25 cellular contexts compared by ENCODE assay signal in genomic region chr9:91116226-91116625, GRCh38.
DNase-seq lines count a peak whose midpoint lies in the region; ATAC-seq and TF ChIP-seq lines count a peak whose summit lies in the region.
"Had no signal": no experiment of that assay in that cellular context is flagged by ENCODE, and none has a peak within 500 bp of the region (broad histone marks: within the 10 kb centered on the region; RNA-seq: fewer than 3 reads in every experiment).

No MANE protein-coding gene starts in this region.

- H3K27ac ChIP-seq in hepatocyte (no peak overlapping the region), coronary artery (peak overlapping the region in 1 of 2 donors; percentile 9), neuronal stem cell (replicated peaks; ENCODE audit: low read length) (no peak overlapping the region)
- H3K27ac ChIP-seq: cardiac muscle cell, neural progenitor cell, spleen had no signal

- H3K36me3 ChIP-seq in adipocyte (ENCODE audit: control insufficient read depth, insufficient read depth, low read length, severe bottlenecking) (no peaks in the 10 kb centered on the region), hepatocyte (replicated peaks; ENCODE audit: insufficient read depth, low read depth) (no peaks in the 10 kb centered on the region), neuronal stem cell (replicated peaks in 1 of 2; ENCODE audit: control insufficient read depth in 2 of 2, insufficient read depth in 2 of 2, low read length in 2 of 2) (no peaks in the 10 kb centered on the region)
- H3K36me3 ChIP-seq: cardiac muscle cell, HAP-1, neural progenitor cell, spleen had no signal

- H3K4me3 Mint-ChIP-seq in stimulated activated memory B cell treated with anti-CD40 and anti-IgM and Interleukin-4, amounts not matched to agents 10 μg/mL and 1 μg/mL and 100 μg/mL, for 72 hours, result no peak overlapping the region
- H3K4me3 Mint-ChIP-seq: activated naive CD8-positive, alpha-beta T cell treated with anti-CD3 and anti-CD28 coated beads, Interleukin-2, amount 50 U/mL, for 24 hours; CD4-positive, CD25-positive, alpha-beta regulatory T cell; neural progenitor cell; stimulated activated naive CD8-positive, alpha-beta T cell treated with anti-CD3 and anti-CD28 coated beads, Interleukin-15, amount 100 ng/mL, for 72 hours; T-helper 2 cell treated with Interferon-gamma antibody and Interleukin-4, amounts not matched to agents 5 μg/mL and 100 μg/mL, for 36 hours had no signal

- H4K8ac ChIP-seq in neuronal stem cell (ENCODE audit: low read depth, low read length), result no peak overlapping the region

- ATAC-seq in stimulated activated memory B cell treated with anti-CD40 and anti-IgM and Interleukin-4, amounts not matched to agents 10 μg/mL and 1 μg/mL and 100 μg/mL, for 72 hours, result no peak
- ATAC-seq: activated naive CD8-positive, alpha-beta T cell treated with anti-CD3 and anti-CD28 coated beads, Interleukin-2, amount 50 U/mL, for 24 hours; stimulated activated naive CD8-positive, alpha-beta T cell treated with anti-CD3 and anti-CD28 coated beads, Interleukin-15, amount 100 ng/mL, for 72 hours had no signal

- H3K79me1 ChIP-seq in neuronal stem cell (ENCODE audit: low read depth, low read length), result no peaks in the 10 kb centered on the region

- H3K9me2 ChIP-seq in hepatocyte (replicated peaks; ENCODE audit: insufficient read depth), result no peaks in the 10 kb centered on the region

- H3K4me1 ChIP-seq in adipocyte (ENCODE audit: control insufficient read depth, insufficient read depth, low read length), result peaks cover 48% of the 10 kb centered on the region
- H3K4me1 ChIP-seq in hepatocyte (ENCODE audit: insufficient read depth), result peaks cover 21% of the 10 kb centered on the region
- peaks cover 0 to 4% of the 10 kb centered on the region in 2 donors for H3K4me1 ChIP-seq in neuronal stem cell (ENCODE audit: control insufficient read depth in 2 of 2, insufficient read depth in 1 of 2, low read depth in 1 of 2, low read length in 2 of 2)
- H3K4me1 ChIP-seq: HAP-1 had no signal

- no peak overlapping the region for H2BK12ac ChIP-seq in neuronal stem cell (ENCODE audit: low read length)

- H3K9me3 ChIP-seq in adipocyte (ENCODE audit: control insufficient read depth, low read length) (peaks cover 6% of the 10 kb centered on the region), hepatocyte (ENCODE audit: low read depth) (no peaks in the 10 kb centered on the region), neuronal stem cell (replicated peaks in 1 of 2; ENCODE audit: control insufficient read depth in 2 of 2, insufficient read depth in 1 of 2, low read depth in 1 of 2, low read length in 2 of 2) (peaks cover 0 to 5% of the 10 kb centered on the region in 2 donors)
- H3K9me3 ChIP-seq: HAP-1 had no signal

- no peak overlapping the region for H4K91ac ChIP-seq in neuronal stem cell (ENCODE audit: low read depth, low read length, poor library complexity)

- peak; percentile 20 for DNase-seq in EH (ENCODE audit: low read depth)
- no peak for DNase-seq in adipocyte (ENCODE audit: low read depth)
- peak; percentile 24 to 64 for DNase-seq in foreskin fibroblast
- no peak for DNase-seq in activated effector memory CD4-positive, alpha-beta T cell treated with anti-CD3 and anti-CD28 coated beads, Interleukin-2, amount 50 U/mL, for 16 hours
- DNase-seq in hepatocyte (ENCODE audit: low spot score), result no peak
- DNase-seq in coronary artery (ENCODE audit: low spot score), result no peak
- DNase-seq in neuronal stem cell (ENCODE audit: low spot score), result no peak
- DNase-seq: activated CD4-positive, alpha-beta T cell treated with anti-CD3 and anti-CD28 coated beads, Interleukin-2, amount 50 U/mL, for 48 hours; activated CD8-positive, alpha-beta memory T cell treated with anti-CD3 and anti-CD28 coated beads, Interleukin-2, amount 50 U/mL, for 48 hours; activated gamma-delta T cell; activated naive CD8-positive, alpha-beta T cell treated with anti-CD3 and anti-CD28 coated beads, Interleukin-2, amount 50 U/mL, for 24 hours; CD4-positive, CD25-positive, alpha-beta regulatory T cell; dermis blood vessel endothelial cell; GF-D8; hypothalamus; NCI-H524; spleen; stimulated activated CD4-positive, alpha-beta T cell treated with anti-CD3 and anti-CD28 coated beads, Interleukin-4, amount 100 ng/mL, for 24 hours; stimulated activated naive CD8-positive, alpha-beta T cell treated with anti-CD3 and anti-CD28 coated beads, Interleukin-15, amount 100 ng/mL, for 72 hours had no signal

- WGBS in hepatocyte (ENCODE audit: low lambda C conversion rate, missing lambda C conversion rate), result 81% methylated on average over 3 of the region's 3 CpGs
- WGBS in neuronal stem cell (ENCODE audit: extremely low coverage in 2 of 2, insufficient read length in 2 of 2, insufficient replicate concordance in 1 of 2), 2 donors, result no CpG with 5 or more reads among the region's 3 CpGs

- H3K4ac ChIP-seq in neuronal stem cell (ENCODE audit: low read length), result no peak overlapping the region

- H3K27me3 ChIP-seq in adipocyte (replicated peaks; ENCODE audit: control insufficient read depth, insufficient read depth, low read length) (no peaks in the 10 kb centered on the region), hepatocyte (no peaks in the 10 kb centered on the region), neuronal stem cell (ENCODE audit: control insufficient read depth in 3 of 3, insufficient read depth in 3 of 3, low read depth in 1 of 3, low read length in 3 of 3) (no peaks in the 10 kb centered on the region)
- H3K27me3 ChIP-seq: cardiac muscle cell, neural progenitor cell had no signal

- H3K23ac ChIP-seq in neuronal stem cell (ENCODE audit: low read depth, low read length, poor library complexity), result no peak overlapping the region

- peaks cover 16% of the 10 kb centered on the region for H3K27me3 Mint-ChIP-seq in stimulated activated memory B cell treated with anti-CD40 and anti-IgM and Interleukin-4, amounts not matched to agents 10 μg/mL and 1 μg/mL and 100 μg/mL, for 72 hours

- H3K4me3 ChIP-seq in adipocyte (ENCODE audit: low read length) (peak overlapping the region; percentile 36), foreskin fibroblast (ENCODE audit: low read depth in 1 of 2, low read length in 2 of 2) (no peak overlapping the region), hepatocyte (no peak overlapping the region), coronary artery (no peak overlapping the region), neuronal stem cell (ENCODE audit: low read length in 2 of 2) (no peak overlapping the region)
- H3K4me3 ChIP-seq: cardiac muscle cell, HAP-1, neural progenitor cell, spleen had no signal

- peak overlapping the region; percentile 59 for H3K9ac ChIP-seq in adipocyte (ENCODE audit: low read length)
- no peak overlapping the region for H3K9ac ChIP-seq in neuronal stem cell (ENCODE audit: low read depth, low read length, poor library complexity)
- H3K9ac ChIP-seq: neural progenitor cell had no signal

- H4K20me1 ChIP-seq in hepatocyte (ENCODE audit: insufficient read depth, poor library complexity, severe bottlenecking), result no peaks in the 10 kb centered on the region

- peaks cover 11% of the 10 kb centered on the region for H3K4me1 Mint-ChIP-seq in stimulated activated memory B cell treated with anti-CD40 and anti-IgM and Interleukin-4, amounts not matched to agents 10 μg/mL and 1 μg/mL and 100 μg/mL, for 72 hours

- H3K79me2 ChIP-seq in hepatocyte, result no peaks in the 10 kb centered on the region

- no peak overlapping the region for H2BK15ac ChIP-seq in neuronal stem cell (ENCODE audit: low read length)

- no peak overlapping the region for H2BK120ac ChIP-seq in neuronal stem cell (ENCODE audit: low read depth, low read length)

- peaks cover under 1% of the 10 kb centered on the region for H3K9me3 Mint-ChIP-seq in stimulated activated memory B cell treated with anti-CD40 and anti-IgM and Interleukin-4, amounts not matched to agents 10 μg/mL and 1 μg/mL and 100 μg/mL, for 72 hours
- H3K9me3 Mint-ChIP-seq: activated naive CD8-positive, alpha-beta T cell treated with anti-CD3 and anti-CD28 coated beads, Interleukin-2, amount 50 U/mL, for 24 hours had no signal

- H2AFZ ChIP-seq in hepatocyte, result no peak overlapping the region
- H2AFZ ChIP-seq in neuronal stem cell (ENCODE audit: low read length), result no peak overlapping the region
- H2AFZ ChIP-seq: neural progenitor cell had no signal

- no peak overlapping the region for H3K18ac ChIP-seq in neuronal stem cell (ENCODE audit: low read length)

- TF ChIP-seq CTCF in foreskin fibroblast (IDR thresholded peaks at IDR 0.05; ENCODE audit: low read depth, low read length) (no peak), hepatocyte (IDR thresholded peaks at IDR 0.05; ENCODE audit: poor library complexity) (no peak), coronary artery (IDR thresholded peaks at IDR 0.05) (no peak)

- H2BK5ac ChIP-seq in neuronal stem cell (ENCODE audit: low read length), result no peak overlapping the region

- H3K27ac Mint-ChIP-seq in stimulated activated memory B cell treated with anti-CD40 and anti-IgM and Interleukin-4, amounts not matched to agents 10 μg/mL and 1 μg/mL and 100 μg/mL, for 72 hours, result peak overlapping the region; percentile 35
- H3K27ac Mint-ChIP-seq: activated naive CD8-positive, alpha-beta T cell treated with anti-CD3 and anti-CD28 coated beads, Interleukin-2, amount 50 U/mL, for 24 hours; CD4-positive, CD25-positive, alpha-beta regulatory T cell; IgD-negative memory B cell; neural progenitor cell; stimulated activated naive CD8-positive, alpha-beta T cell treated with anti-CD3 and anti-CD28 coated beads, Interleukin-15, amount 100 ng/mL, for 72 hours; T-helper 2 cell treated with Interferon-gamma antibody and Interleukin-4, amounts not matched to agents 5 μg/mL and 100 μg/mL, for 36 hours had no signal

- H3K4me2 ChIP-seq in hepatocyte (no peak overlapping the region), neuronal stem cell (ENCODE audit: insufficient read depth, low read length, poor library complexity, severe bottlenecking) (no peak overlapping the region)
- H3K4me2 ChIP-seq: neural progenitor cell had no signal

- no peak overlapping the region for H3K14ac ChIP-seq in neuronal stem cell (ENCODE audit: low read length)

- peaks cover under 1% of the 10 kb centered on the region for H3K36me3 Mint-ChIP-seq in stimulated activated memory B cell treated with anti-CD40 and anti-IgM and Interleukin-4, amounts not matched to agents 10 μg/mL and 1 μg/mL and 100 μg/mL, for 72 hours
- H3K36me3 Mint-ChIP-seq: neural progenitor cell had no signal

- no peak overlapping the region for H2AK5ac ChIP-seq in neuronal stem cell (ENCODE audit: low read depth, low read length)

Comparison
In these comparisons a context has a peak if more than half of its experiments do, and no peak if none do; other contexts are left out.
1. DNase-seq: peak in EH (single experiment) and foreskin fibroblast (2 of 2); none in adipocyte (single experiment), activated effector memory CD4-positive, alpha-beta T cell treated with anti-CD3 and anti-CD28 coated beads, Interleukin-2, amount 50 U/mL, for 16 hours (single experiment), hepatocyte (single experiment), coronary artery (single experiment) and neuronal stem cell (single experiment).